Comparison of ENCODE assay signal across 7 cellular contexts in genomic region chr3:37922721-37923575, GRCh38.
A peak's percentile ranks its signal among the peaks of the same experiment; 100 is the strongest.
DNase-seq lines count a peak whose midpoint lies in the region; ATAC-seq and TF ChIP-seq lines count a peak whose summit lies in the region.

No MANE protein-coding gene starts in this region.

- H3K36me3 Mint-ChIP-seq in mesothelial cell of epicardium = no peaks in the 10 kb centered on the region

- no peak for TF ChIP-seq CTCF in RWPE2 (IDR thresholded peaks at IDR 0.05; ENCODE audit: poor library complexity, severe bottlenecking)
- TF ChIP-seq CTCF in mesothelial cell of epicardium (IDR thresholded peaks at IDR 0.05; ENCODE audit: unreplicated experiment) = no peak
- no peak for TF ChIP-seq CTCF in upper lobe of right lung (IDR thresholded peaks at IDR 0.05)

- H3K9me3 ChIP-seq in RWPE2 (ENCODE audit: severe bottlenecking) = no peaks in the 10 kb centered on the region
- no peaks in the 10 kb centered on the region for H3K9me3 ChIP-seq in duodenal mucosa (ENCODE audit: control insufficient read depth in 1 of 2, low read length in 2 of 2)
- H3K9me3 ChIP-seq in upper lobe of right lung = no peaks in the 10 kb centered on the region

- H3K36me3 ChIP-seq in RWPE2 (ENCODE audit: low read depth) = no peaks in the 10 kb centered on the region
- H3K36me3 ChIP-seq in duodenal mucosa (ENCODE audit: control insufficient read depth in 1 of 2, insufficient read depth in 2 of 2, low read length in 2 of 2) = no peaks in the 10 kb centered on the region
- no peaks in the 10 kb centered on the region for H3K36me3 ChIP-seq in upper lobe of right lung

- ATAC-seq in RWPE2 (ENCODE audit: low read depth) = peak; percentile 70
- peak; percentile 84 for ATAC-seq in upper lobe of right lung

- H3K4me1 Mint-ChIP-seq in mesothelial cell of epicardium = peaks cover 53% of the 10 kb centered on the region

- H3K4me3 ChIP-seq in RWPE2 (ENCODE audit: severe bottlenecking) = no peak overlapping the region
- H3K4me3 ChIP-seq in duodenal mucosa (ENCODE audit: low read depth in 1 of 2, low read length in 2 of 2) = no peak overlapping the region
- no peak overlapping the region for H3K4me3 ChIP-seq in upper lobe of right lung

- intact Hi-C loops in upper lobe of right lung (cut with DNase I) = no loop called here

- H3K9me3 Mint-ChIP-seq in mesothelial cell of epicardium = peaks cover 1% of the 10 kb centered on the region

- DNase-seq in RWPE2 (ENCODE audit: low spot score) (no peak), mesothelial cell of epicardium (ENCODE audit: low spot score in 2 of 2, unreplicated experiment in 2 of 2) (no peak), upper lobe of right lung (no peak), ecto neural progenitor cell (ENCODE audit: low spot score) (no peak), DMS114 treated with DMSO at 0.1 percent for 48 hours (lab: John Stamatoyannopoulos, UW; ENCODE audit: unreplicated experiment) (no peak), NCI-H128 (lab: John Stamatoyannopoulos, UW; ENCODE audit: unreplicated experiment) (no peak)

- no peak overlapping the region for H3K4me3 Mint-ChIP-seq in mesothelial cell of epicardium

- H3K27ac Mint-ChIP-seq in mesothelial cell of epicardium = peak overlapping the region; percentile 1

- H3K27me3 Mint-ChIP-seq in mesothelial cell of epicardium (ENCODE audit: low read depth) = no peaks in the 10 kb centered on the region

- H3K4me1 ChIP-seq in RWPE2 (ENCODE audit: insufficient read depth, poor library complexity, severe bottlenecking) = peaks cover 7% of the 10 kb centered on the region
- peaks cover 5 to 13% of the 10 kb centered on the region in 2 donors for H3K4me1 ChIP-seq in duodenal mucosa (ENCODE audit: control insufficient read depth in 1 of 2, insufficient read depth in 2 of 2, low read length in 2 of 2)
- peaks cover 54% of the 10 kb centered on the region for H3K4me1 ChIP-seq in upper lobe of right lung

- H3K27me3 ChIP-seq in RWPE2 (ENCODE audit: insufficient read depth, poor library complexity, severe bottlenecking) = no peaks in the 10 kb centered on the region
- H3K27me3 ChIP-seq in duodenal mucosa (ENCODE audit: control insufficient read depth in 1 of 2, insufficient read depth in 2 of 2, low read length in 2 of 2) = no peaks in the 10 kb centered on the region
- H3K27me3 ChIP-seq in upper lobe of right lung = no peaks in the 10 kb centered on the region

- H3K27ac ChIP-seq in RWPE2 (ENCODE audit: poor library complexity, severe bottlenecking) (no peak overlapping the region), duodenal mucosa (ENCODE audit: low read depth, low read length) (peak overlapping the region; percentile 5), upper lobe of right lung (peak overlapping the region; percentile 48)

- H3K9ac ChIP-seq in duodenal mucosa (ENCODE audit: low read depth in 1 of 2, low read length in 2 of 2) = no peak overlapping the region
